Comparison of ENCODE assay signal across 27 cellular contexts in genomic region chr1:178516110-178516509, GRCh38. TPM values are rescaled to one million over a fixed set of nuclear protein-coding genes. Genes with fewer than 3 reads are reported as not detected.
DNase-seq lines count a peak whose midpoint lies in the region; ATAC-seq and TF ChIP-seq lines count a peak whose summit lies in the region.
"Had no signal": no experiment of that assay in that cellular context is flagged by ENCODE, and none has a peak within 500 bp of the region (broad histone marks: within the 10 kb centered on the region; RNA-seq: fewer than 3 reads in every experiment).

No MANE protein-coding gene starts in this region.

- H2AFZ ChIP-seq in mesenchymal stem cell (ENCODE audit: low read depth, low read length) = peak overlapping the region; percentile 19

- H2BK15ac ChIP-seq in mesenchymal stem cell (ENCODE audit: low read depth, poor library complexity, severe bottlenecking) = no peak overlapping the region

- TF ChIP-seq CTCF in HEK293 (tag by site-specific recombination; IDR thresholded peaks at IDR 0.05) (no peak), spleen (IDR thresholded peaks at IDR 0.05 in 8 of 11, conservative IDR thresholded peaks at IDR 0.05 in 3 of 11) (no peak)

- H3K4me1 ChIP-seq in HEK293 (ENCODE audit: control insufficient read depth, insufficient read depth, low read length) = no peaks in the 10 kb centered on the region
- no peaks in the 10 kb centered on the region for H3K4me1 ChIP-seq in mesenchymal stem cell (ENCODE audit: control insufficient read depth, insufficient read depth, low read depth, low read length)
- H3K4me1 ChIP-seq in spleen = no peaks in the 10 kb centered on the region
- H3K4me1 ChIP-seq: BE2C, BLaER1 had no signal

- H3K79me1 ChIP-seq in mesenchymal stem cell (replicated peaks; ENCODE audit: low read length, poor library complexity, severe bottlenecking) = no peaks in the 10 kb centered on the region

- CTCF ChIA-PET in HEK293 (lab: Yijun Ruan, JAX) = interaction anchor here (0.8 to 4.6 kb wide), 6 partner anchors 14 to 484 kb away, joined by 3 to 30 read pairs (median 4); no protein-coding TSS in a partner anchor

- no peak overlapping the region for H2BK120ac ChIP-seq in mesenchymal stem cell (ENCODE audit: low read depth, low read length)

- no peak overlapping the region for H2AK5ac ChIP-seq in mesenchymal stem cell (ENCODE audit: low read length, severe bottlenecking)

- no peak overlapping the region for H3K27ac ChIP-seq in HEK293 (ENCODE audit: extremely low read depth, low read depth, low read length)
- H3K27ac ChIP-seq in mesenchymal stem cell (ENCODE audit: low read length, poor library complexity, severe bottlenecking) = no peak overlapping the region
- no peak overlapping the region for H3K27ac ChIP-seq in spleen
- H3K27ac ChIP-seq: BLaER1 had no signal

- H3K4me2 ChIP-seq in mesenchymal stem cell (ENCODE audit: low read length, poor library complexity, severe bottlenecking) = no peak overlapping the region
- H3K4me2 ChIP-seq: BLaER1 had no signal

- H3K4me3 ChIP-seq in HEK293 (ENCODE audit: low read depth, low read length) (no peak overlapping the region), mesenchymal stem cell (ENCODE audit: insufficient read depth in 1 of 2, low read depth in 1 of 2, low read length in 2 of 2) (no peak overlapping the region), spleen (no peak overlapping the region)
- H3K4me3 ChIP-seq: BLaER1, GM12878 had no signal

- intact Hi-C loops in spleen (cut with DNase I; ENCODE audit: low total_unique reads) = no loop called here

- H3K27me3 ChIP-seq in mesenchymal stem cell (ENCODE audit: control insufficient read depth in 1 of 2, insufficient read depth in 1 of 2, low read length in 2 of 2) (no peaks in the 10 kb centered on the region), spleen (replicated peaks in 1 of 7) (no peaks in the 10 kb centered on the region)
- H3K27me3 ChIP-seq: BLaER1 had no signal

- DNase-seq in mesenchymal stem cell = no peak
- peak; percentile 19 for DNase-seq in spleen
- DNase-seq: 8988T; ACHN; BE2C; C1 segment of cervical spinal cord; CD4-positive, alpha-beta memory T cell; CD4-positive, CD25-positive, alpha-beta regulatory T cell; CD8-positive, alpha-beta memory T cell; COR-L47; DMS 273 treated with DMSO at 0.1 percent for 48 hours; DMS153; DMS53; DMS79; DND-41; EL; GDM1 had no signal

- H2BK5ac ChIP-seq in mesenchymal stem cell (ENCODE audit: low read depth, low read length, poor library complexity, severe bottlenecking) = no peak overlapping the region

- WGBS in mesenchymal stem cell = 93% methylated on average over 4 of the region's 4 CpGs
- 91 to 99% (median 93%) methylated on average over 4 of the region's 4 CpGs for WGBS in spleen, 5 donors

- no peak overlapping the region for H3K9ac ChIP-seq in mesenchymal stem cell (ENCODE audit: low read length)
- H3K9ac ChIP-seq: BLaER1 had no signal

- no peak overlapping the region for H4K91ac ChIP-seq in mesenchymal stem cell (ENCODE audit: low read length)

- POLR2A ChIA-PET in HEK293 (lab: Yijun Ruan, JAX) = no interaction called here

- H3K36me3 ChIP-seq in HEK293 (ENCODE audit: control insufficient read depth in 2 of 2, insufficient read depth in 1 of 2, low read length in 2 of 2) (no peaks in the 10 kb centered on the region), mesenchymal stem cell (ENCODE audit: control insufficient read depth in 1 of 2, insufficient read depth in 2 of 2, low read depth in 1 of 2, low read length in 2 of 2) (no peaks in the 10 kb centered on the region), spleen (no peaks in the 10 kb centered on the region)
- H3K36me3 ChIP-seq: BE2C, BLaER1 had no signal

- no peak overlapping the region for H3K4ac ChIP-seq in mesenchymal stem cell (ENCODE audit: low read depth in 1 of 2, low read length in 2 of 2)

- H3K14ac ChIP-seq in mesenchymal stem cell (ENCODE audit: low read length in 2 of 2) = no peak overlapping the region

- no peak overlapping the region for H4K8ac ChIP-seq in mesenchymal stem cell (ENCODE audit: low read length)

- no peak for TF ChIP-seq POLR2A in spleen (IDR thresholded peaks at IDR 0.05)

- no peak for ATAC-seq in GM19328 (IDR thresholded peaks at IDR 0.05; ENCODE audit: unreplicated experiment)
- ATAC-seq in GM18873 (IDR thresholded peaks at IDR 0.05; ENCODE audit: low FRiP score, unreplicated experiment) = no peak
- ATAC-seq: GM12878 had no signal

- H3K18ac ChIP-seq in mesenchymal stem cell (ENCODE audit: low read depth in 1 of 2, low read length in 2 of 2) = no peak overlapping the region

- H3K9me3 ChIP-seq in HEK293 (ENCODE audit: control insufficient read depth, insufficient read depth, low read depth, low read length) (no peaks in the 10 kb centered on the region), mesenchymal stem cell (ENCODE audit: control insufficient read depth, low read length) (no peaks in the 10 kb centered on the region), spleen (no peaks in the 10 kb centered on the region)
- H3K9me3 ChIP-seq: BE2C, BLaER1 had no signal

- no peak overlapping the region for H2BK12ac ChIP-seq in mesenchymal stem cell (ENCODE audit: low read length in 2 of 2)

- H3K23ac ChIP-seq in mesenchymal stem cell (ENCODE audit: low read length in 2 of 2) = no peak overlapping the region

TF ChIP-seq in HEK293, 187 proteins besides CTCF, POLR2A, EP300 and RAD21:
- TF ChIP-seq SCRT2 (tag by site-specific recombination; IDR thresholded peaks at IDR 0.05) = peak; percentile 79
- TF ChIP-seq IKZF3 (tag by site-specific recombination; IDR thresholded peaks at IDR 0.05) = no peak
- no peak for TF ChIP-seq ZNF221 (tag by site-specific recombination; IDR thresholded peaks at IDR 0.05; ENCODE audit: borderline replicate concordance)
- TF ChIP-seq, protein P1, sequence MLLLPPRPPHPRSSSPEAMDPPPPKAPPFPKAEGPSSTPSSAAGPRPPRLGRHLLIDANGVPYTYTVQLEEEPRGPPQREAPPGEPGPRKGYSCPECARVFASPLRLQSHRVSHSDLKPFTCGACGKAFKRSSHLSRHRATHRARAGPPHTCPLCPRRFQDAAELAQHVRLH (tag by site-specific recombination; IDR thresholded peaks at IDR 0.05) = no peak
- TF ChIP-seq ZNF202 (tag by site-specific recombination; IDR thresholded peaks at IDR 0.05; ENCODE audit: borderline replicate concordance) = no peak
- no peak for TF ChIP-seq ZBTB48 (tag by site-specific recombination; IDR thresholded peaks at IDR 0.05)
- TF ChIP-seq SCRT1 (tag by site-specific recombination; IDR thresholded peaks at IDR 0.05; ENCODE audit: borderline replicate concordance) = peak; percentile 57; the same call in 1 of the 2 replicates
- no peak for TF ChIP-seq KLF8 (tag by site-specific recombination; IDR thresholded peaks at IDR 0.05)

RNA-seq across cellular contexts. Expression of gene TEX35, which starts 3.2 kb away (rescaled TPM):
- not detected for polyA plus RNA-seq in mesenchymal stem cell (2013, experiment 1 of 2)
- polyA plus RNA-seq in mesenchymal stem cell (2013, experiment 2 of 2) = not detected
- total RNA-seq in spleen = not detected
- polyA plus RNA-seq in spleen = under 1 TPM; 0.09 to 0.20 (median 0.10) TPM
- total RNA-seq: A673; CD4-positive, alpha-beta memory T cell; CD4-positive, CD25-positive, alpha-beta regulatory T cell; CD8-positive, alpha-beta memory T cell; Daoy; G401; GM12878 had no signal
- polyA plus RNA-seq: AG04450; CD14-positive monocyte; CD4-positive, CD25-positive, alpha-beta regulatory T cell; CD8-positive, alpha-beta memory T cell; GM12878 had no signal

RNA-seq across cellular contexts. Expression of gene CLEC20A, which starts 19.3 kb away (rescaled TPM):
- polyA plus RNA-seq in mesenchymal stem cell (2013, experiment 1 of 2) = not detected
- not detected for polyA plus RNA-seq in mesenchymal stem cell (2013, experiment 2 of 2)
- 1 to 10 TPM in 4 of 7 donors, under 1 TPM in 1, not detected in 2; 0.57 to 2.2 (median 1.1) TPM for total RNA-seq in spleen
- 1 to 10 TPM; 1.2 to 3.6 (median 1.4) TPM for polyA plus RNA-seq in spleen
- total RNA-seq: A673; CD4-positive, alpha-beta memory T cell; CD4-positive, CD25-positive, alpha-beta regulatory T cell; CD8-positive, alpha-beta memory T cell; Daoy; G401; GM12878 had no signal
- polyA plus RNA-seq: AG04450; CD14-positive monocyte; CD4-positive, alpha-beta memory T cell; CD8-positive, alpha-beta memory T cell; GM12878 had no signal
